12 cellular contexts compared by ENCODE assay signal in genomic region chr13:98976338-98976737, GRCh38. TPM values are rescaled to one million over a fixed set of nuclear protein-coding genes. Genes with fewer than 3 reads are reported as not detected.
DNase-seq lines count a peak whose midpoint lies in the region; ATAC-seq, FAIRE-seq and TF ChIP-seq lines count a peak whose summit lies in the region.
"Had no signal": no experiment of that assay in that cellular context is flagged by ENCODE, and none has a peak within 500 bp of the region (broad histone marks: within the 10 kb centered on the region; RNA-seq: fewer than 3 reads in every experiment).

No MANE protein-coding gene starts in this region.

- H3K27ac ChIP-seq in angular gyrus (ENCODE audit: low read depth, low read length) (peak overlapping the region; percentile 77), keratinocyte (ENCODE audit: control insufficient read depth, insufficient read depth, low read length) (peak overlapping the region; percentile 91), suprapubic skin (peak overlapping the region; percentile 75), aorta (ENCODE audit: low read depth in 1 of 2, low read length in 2 of 2) (no peak overlapping the region)
- H3K27ac ChIP-seq: body of pancreas had no signal

- no peak for TF ChIP-seq CTCF in keratinocyte (optimal IDR thresholded peaks at IDR 0.05 in 1 of 3, IDR thresholded peaks at IDR 0.05 in 1 of 3, conservative IDR thresholded peaks at IDR 0.05 in 1 of 3; ENCODE audit: extremely low read depth in 1 of 3, insufficient read depth in 2 of 3, low read length in 3 of 3)
- TF ChIP-seq CTCF in suprapubic skin (IDR thresholded peaks at IDR 0.05) = no peak

- TF ChIP-seq POLR2A in suprapubic skin (IDR thresholded peaks at IDR 0.05) = no peak

- ATAC-seq in aorta (ENCODE audit: low FRiP score) = no peak
- ATAC-seq in GM18517 (IDR thresholded peaks at IDR 0.05; ENCODE audit: unreplicated experiment) = no peak
- ATAC-seq: body of pancreas had no signal

- no peaks in the 10 kb centered on the region for H3K27me3 ChIP-seq in keratinocyte (ENCODE audit: control insufficient read depth, extremely low read depth, insufficient read depth, low read length)
- no peaks in the 10 kb centered on the region for H3K27me3 ChIP-seq in suprapubic skin
- no peaks in the 10 kb centered on the region for H3K27me3 ChIP-seq in aorta (ENCODE audit: control insufficient read depth in 1 of 2, insufficient read depth in 2 of 2, low read length in 1 of 2)
- H3K27me3 ChIP-seq: body of pancreas had no signal

- H3K9ac ChIP-seq in keratinocyte (ENCODE audit: control insufficient read depth, extremely low read depth, insufficient read depth, low read length) = peak overlapping the region; percentile 78

- TF ChIP-seq EP300 in suprapubic skin (IDR thresholded peaks at IDR 0.05) = no peak

- dilution Hi-C loops in keratinocyte (cut with MboI; ENCODE audit: extremely low pct_ligation_motif_present, low sequenced_read_pairs) = no loop called here

- no peak overlapping the region for H2AFZ ChIP-seq in keratinocyte (ENCODE audit: control insufficient read depth, low read length)

- intact Hi-C loops in aorta (cut with DNase I) = no loop called here

- peaks cover 69% of the 10 kb centered on the region for H3K79me2 ChIP-seq in keratinocyte (ENCODE audit: control insufficient read depth, insufficient read depth, low read length)

- H3K36me3 ChIP-seq in keratinocyte (ENCODE audit: control insufficient read depth in 2 of 2, extremely low read depth in 1 of 2, insufficient read depth in 2 of 2, low read length in 2 of 2) = peaks cover 0 to 3% of the 10 kb centered on the region in 2 experiments
- H3K36me3 ChIP-seq in suprapubic skin = no peaks in the 10 kb centered on the region
- H3K36me3 ChIP-seq in aorta (ENCODE audit: control insufficient read depth in 1 of 2, insufficient read depth in 2 of 2, low read length in 1 of 2) = no peaks in the 10 kb centered on the region

- H3K4me2 ChIP-seq in keratinocyte (ENCODE audit: control insufficient read depth, extremely low read depth, insufficient read depth, low read depth, low read length) = peak overlapping the region; percentile 94

- peak; percentile 9 for DNase-seq in NCI-H2107 treated with DMSO at 0.1 percent for 48 hours (lab: John Stamatoyannopoulos, UW; ENCODE audit: unreplicated experiment)
- no peak for DNase-seq in NCI-H2107 (lab: John Stamatoyannopoulos, UW)
- no peak for DNase-seq in keratinocyte (ENCODE audit: low read depth, low spot score)
- DNase-seq in suprapubic skin (ENCODE audit: low spot score in 2 of 2) = no peak
- no peak for DNase-seq in aorta
- DNase-seq in amniotic stem cell (lab: John Stamatoyannopoulos, UW) = no peak
- DNase-seq: body of pancreas, mucosa of descending colon, NCI-H1436 treated with DMSO at 0.1 percent for 48 hours had no signal

- FAIRE-seq in keratinocyte (lab: Jason Lieb, UNC) = no peak
- FAIRE-seq: A204.1 had no signal

- H3K4me3 ChIP-seq in keratinocyte (ENCODE audit: control insufficient read depth in 2 of 3, extremely low read depth in 1 of 3, insufficient read depth in 2 of 3, low read depth in 1 of 3, low read length in 3 of 3) (peak overlapping the region; percentile 47 to 80 (median 73)), suprapubic skin (peak overlapping the region; percentile 49), aorta (ENCODE audit: low read length in 2 of 2) (no peak overlapping the region)
- H3K4me3 ChIP-seq: body of pancreas, mucosa of descending colon had no signal

- H3K9me3 ChIP-seq in keratinocyte (ENCODE audit: control insufficient read depth, low read depth, low read length) (no peaks in the 10 kb centered on the region), suprapubic skin (no peaks in the 10 kb centered on the region), aorta (ENCODE audit: control insufficient read depth, low read length) (no peaks in the 10 kb centered on the region)
- H3K9me3 ChIP-seq: body of pancreas, mucosa of descending colon had no signal

- no peaks in the 10 kb centered on the region for H4K20me1 ChIP-seq in keratinocyte (ENCODE audit: control insufficient read depth, extremely low read depth, insufficient read depth, low read length)

- H3K9me1 ChIP-seq in keratinocyte (ENCODE audit: control insufficient read depth, extremely low read depth, insufficient read depth, low read length) = no peaks in the 10 kb centered on the region

- H3K4me1 ChIP-seq in keratinocyte (ENCODE audit: control insufficient read depth, extremely low read depth, insufficient read depth, low read length) = peaks cover 71% of the 10 kb centered on the region
- peaks cover 51% of the 10 kb centered on the region for H3K4me1 ChIP-seq in suprapubic skin
- peaks cover 0 to 1% of the 10 kb centered on the region in 2 donors for H3K4me1 ChIP-seq in aorta (ENCODE audit: control insufficient read depth in 1 of 2, insufficient read depth in 2 of 2, low read length in 2 of 2)

RNA-seq across cellular contexts. Expression of gene DOCK9, which starts 1.5 kb away (rescaled TPM):
- polyA plus RNA-seq in keratinocyte (66.2 to 128 TPM (median 110 TPM) in 3 replicates), aorta (10 to 100 TPM in 1 of 2 donors, 1 to 10 TPM in 1; 9.1 to 17.0 TPM)
- 42.7 TPM for polyA plus RNA-seq in keratinocyte (2011; ENCODE audit: low read depth)
- polyA plus RNA-seq in keratinocyte (2011; cell fraction: cytosol; rRNA removed) = 66.1 and 85.6 TPM in 2 replicates
- polyA plus RNA-seq in keratinocyte (2011; cell fraction: nucleus; rRNA removed) = 150 and 155 TPM in 2 replicates
- 52.6 and 125 TPM in 2 replicates for polyA plus RNA-seq in keratinocyte (2012; ENCODE audit: low replicate concordance)
- polyA minus RNA-seq in keratinocyte = 106 to 225 TPM (median 165 TPM) in 3 replicates
- polyA minus RNA-seq in keratinocyte (2011; cell fraction: cytosol; rRNA and poly(A)+ RNA removed) = 85.4 TPM
- 209 and 348 TPM in 2 replicates for polyA minus RNA-seq in keratinocyte (2011; cell fraction: nucleus; rRNA and poly(A)+ RNA removed)
- total RNA-seq in suprapubic skin (100 to 1,000 TPM; 121 to 240 (median 200) TPM), aorta (100 to 1,000 TPM in 1 of 2 donors, 10 to 100 TPM in 1; 70.7 to 107 TPM)

Comparison
In these comparisons a context has a peak if more than half of its experiments do, and no peak if none do; other contexts are left out.
1. H3K27ac ChIP-seq: peak in angular gyrus (single experiment), keratinocyte (single experiment) and suprapubic skin (single experiment); none in aorta (0 of 2).
2. H3K4me3 ChIP-seq: peak in keratinocyte (3 of 3) and suprapubic skin (single experiment); none in aorta (0 of 2).